Comparison of ENCODE assay signal across 22 cellular contexts in genomic region chr3:19216669-19217337, GRCh38.
A peak's percentile ranks its signal among the peaks of the same experiment; 100 is the strongest.
DNase-seq lines count a peak whose midpoint lies in the region; ATAC-seq and TF ChIP-seq lines count a peak whose summit lies in the region.
"Had no signal": no experiment of that assay in that cellular context is flagged by ENCODE, and none has a peak within 500 bp of the region (broad histone marks: within the 10 kb centered on the region; RNA-seq: fewer than 3 reads in every experiment).

No MANE protein-coding gene starts in this region.

- no peak for TF ChIP-seq CTCF in body of pancreas (IDR thresholded peaks at IDR 0.05)
- TF ChIP-seq CTCF in right lobe of liver (IDR thresholded peaks at IDR 0.05): no peak
- TF ChIP-seq CTCF in tibial artery (IDR thresholded peaks at IDR 0.05): no peak

- H3K36me3 ChIP-seq in body of pancreas (replicated peaks in 1 of 2; ENCODE audit: insufficient read depth in 1 of 2, low read depth in 2 of 2) (no peaks in the 10 kb centered on the region), right lobe of liver (no peaks in the 10 kb centered on the region), tibial artery (no peaks in the 10 kb centered on the region)
- H3K36me3 ChIP-seq: cardiac muscle cell had no signal

- H3K9me3 ChIP-seq in body of pancreas: no peaks in the 10 kb centered on the region
- H3K9me3 ChIP-seq in right lobe of liver: no peaks in the 10 kb centered on the region
- no peaks in the 10 kb centered on the region for H3K9me3 ChIP-seq in tibial artery

- WGBS in body of pancreas, 2 donors: 44 to 48% methylated on average over 6 of the region's 6 CpGs
- 29% methylated on average over 6 of the region's 6 CpGs for WGBS in right lobe of liver (ENCODE audit: insufficient coverage, low coverage, low lambda C conversion rate, missing lambda C conversion rate)

- ATAC-seq in body of pancreas (peak; percentile 89), right lobe of liver (peak; percentile 75 to 92 (median 82)), HG03196 (IDR thresholded peaks at IDR 0.05; ENCODE audit: unreplicated experiment) (no peak)
- ATAC-seq: left colon; stimulated activated naive CD8-positive, alpha-beta T cell treated with anti-CD3 and anti-CD28 coated beads, Interleukin-15, Interleukin-2, amounts not matched to agents 100 U/mL and 50 U/mL, for 24 hours had no signal

- peak; percentile 8 for DNase-seq in NCI-H1105 treated with DMSO at 0.1 percent for 48 hours (lab: John Stamatoyannopoulos, UW)
- DNase-seq in NCI-H1105 (lab: John Stamatoyannopoulos, UW): no peak
- DNase-seq in body of pancreas: peak; percentile 77 to 80 (median 78)
- peak; percentile 43 to 78 (median 76) for DNase-seq in right lobe of liver
- DNase-seq in tibial artery: peak; percentile 47 to 65
- DNase-seq in activated naive CD4-positive, alpha-beta T cell (lab: John Stamatoyannopoulos, UW): no peak
- no peak for DNase-seq in NAMALWA (ENCODE audit: low spot score)
- DNase-seq: activated CD4-positive, CD25-positive, alpha-beta regulatory T cell treated with anti-CD3 and anti-CD28 coated beads, Interleukin-2, amount 50 U/mL, for 72 hours; activated gamma-delta T cell treated with Interleukin-2 at 50 U/mL for 16 hours; activated T-cell treated with anti-CD3 and anti-CD28 coated beads, Interleukin-2, amount 50 U/mL, for 1 hour; AML-193; midbrain; MM.1S; NCI-H226; nephron progenitor cell; SHP77 treated with DMSO at 0.1 percent for 48 hours; stimulated activated naive CD8-positive, alpha-beta T cell treated with anti-CD3 and anti-CD28 coated beads, Interleukin-15, Interleukin-2, amounts not matched to agents 100 U/mL and 50 U/mL, for 24 hours; trophoblast cell had no signal

- H3K27me3 ChIP-seq in body of pancreas (no peaks in the 10 kb centered on the region), right lobe of liver (no peaks in the 10 kb centered on the region), tibial artery (no peaks in the 10 kb centered on the region)
- H3K27me3 ChIP-seq: cardiac muscle cell had no signal

- intact Hi-C loops in body of pancreas (cut with DNase I) (no loop called here), right lobe of liver (cut with DNase I) (no loop called here), tibial artery (cut with DNase I; ENCODE audit: low total_unique reads) (no loop called here)

- H3K27ac ChIP-seq in body of pancreas: no peak overlapping the region
- no peak overlapping the region for H3K27ac ChIP-seq in right lobe of liver
- no peak overlapping the region for H3K27ac ChIP-seq in tibial artery
- H3K27ac ChIP-seq: cardiac muscle cell had no signal

- H3K4me3 ChIP-seq in body of pancreas (no peak overlapping the region), right lobe of liver (no peak overlapping the region), tibial artery (no peak overlapping the region)
- H3K4me3 ChIP-seq: cardiac muscle cell, smooth muscle cell had no signal

- H3K4me1 ChIP-seq in body of pancreas: peaks cover 11% of the 10 kb centered on the region
- H3K4me1 ChIP-seq in right lobe of liver: peaks cover 0 to 11% (median 0%) of the 10 kb centered on the region in 4 donors
- peaks cover 0 to 6% (median 0%) of the 10 kb centered on the region in 4 donors for H3K4me1 ChIP-seq in tibial artery

- no peak for TF ChIP-seq POLR2A in body of pancreas (IDR thresholded peaks at IDR 0.05)
- no peak for TF ChIP-seq POLR2A in right lobe of liver (IDR thresholded peaks at IDR 0.05)

Comparison
In these comparisons a context has a peak if more than half of its experiments do, and no peak if none do; other contexts are left out.
1. DNase-seq: peak in NCI-H1105 treated with DMSO at 0.1 percent for 48 hours (single experiment), body of pancreas (4 of 4), right lobe of liver (3 of 3) and tibial artery (2 of 2); none in NCI-H1105 (single experiment), activated naive CD4-positive, alpha-beta T cell (0 of 4) and NAMALWA (single experiment).